ENCODE assay signal across 3 cellular contexts in genomic region chr10:2205406-2205805, GRCh38.
TF ChIP-seq lines count a peak whose summit lies in the region.

No MANE protein-coding gene starts in this region.

TF ChIP-seq in GM23338, 12 proteins besides CTCF, POLR2A, EP300 and RAD21 (continues in another document):
- TF ChIP-seq STAT1 (IDR thresholded peaks at IDR 0.05; ENCODE audit: unreplicated experiment) = no peak
- TF ChIP-seq EZH2 (IDR thresholded peaks at IDR 0.05; ENCODE audit: low read depth, unreplicated experiment) = no peak
- no peak for TF ChIP-seq EZH2phosphoT487 (IDR thresholded peaks at IDR 0.05; ENCODE audit: unreplicated experiment)
- TF ChIP-seq CREB1 (CRISPR knock-in tag; IDR thresholded peaks at IDR 0.05; ENCODE audit: low read depth) = no peak
- TF ChIP-seq ZNF331 (CRISPR knock-in tag; IDR thresholded peaks at IDR 0.05; ENCODE audit: low read depth) = no peak
- no peak for TF ChIP-seq REST (IDR thresholded peaks at IDR 0.05; ENCODE audit: unreplicated experiment)
- no peak for TF ChIP-seq ZNF114 (CRISPR knock-in tag; IDR thresholded peaks at IDR 0.05)
- TF ChIP-seq JUNB (IDR thresholded peaks at IDR 0.05; ENCODE audit: unreplicated experiment) = no peak
- TF ChIP-seq POLR2AphosphoS5 (IDR thresholded peaks at IDR 0.05; ENCODE audit: low read depth) = no peak
- TF ChIP-seq ETS1 (IDR thresholded peaks at IDR 0.05) = no peak
- no peak for TF ChIP-seq NANOG (IDR thresholded peaks at IDR 0.05; ENCODE audit: borderline replicate concordance)

TF ChIP-seq in H1, 55 proteins besides CTCF, POLR2A, EP300 and RAD21 (continues in another document):
- no peak for TF ChIP-seq ASH2L (IDR thresholded peaks at IDR 0.05; ENCODE audit: low read length)
- no peak for TF ChIP-seq CHD2 (IDR thresholded peaks at IDR 0.05; ENCODE audit: low read length)
- TF ChIP-seq CBX5 (IDR thresholded peaks at IDR 0.05; ENCODE audit: low read depth, low read length) = no peak
- no peak for TF ChIP-seq BCL11A (IDR thresholded peaks at IDR 0.05; ENCODE audit: low read depth in 2 of 2, low read length in 2 of 2)
- no peak for TF ChIP-seq HDAC2 (IDR thresholded peaks at IDR 0.05; ENCODE audit: borderline replicate concordance in 1 of 2, low read depth in 2 of 2, low read length in 2 of 2)
- no peak for TF ChIP-seq CHD7 (IDR thresholded peaks at IDR 0.05; ENCODE audit: insufficient replicate concordance, low read length)
- no peak for TF ChIP-seq ATF3 (IDR thresholded peaks at IDR 0.05; ENCODE audit: insufficient read depth, low read depth, low read length)
- TF ChIP-seq JUN (IDR thresholded peaks at IDR 0.05; ENCODE audit: low read depth, low read length) = no peak
- no peak for TF ChIP-seq GTF2F1 (IDR thresholded peaks at IDR 0.05; ENCODE audit: borderline replicate concordance, low read depth, low read length)
- TF ChIP-seq SP4 (IDR thresholded peaks at IDR 0.05; ENCODE audit: low read length) = no peak
- no peak for TF ChIP-seq KDM1A (IDR thresholded peaks at IDR 0.05; ENCODE audit: borderline replicate concordance, low read length)
- no peak for TF ChIP-seq SUZ12 (IDR thresholded peaks at IDR 0.05; ENCODE audit: low read length)
- no peak for TF ChIP-seq RBBP5 (IDR thresholded peaks at IDR 0.05; ENCODE audit: borderline replicate concordance, low read depth, low read length)
- TF ChIP-seq E2F6 (IDR thresholded peaks at IDR 0.05) = no peak
- TF ChIP-seq RFX5 (IDR thresholded peaks at IDR 0.05; ENCODE audit: borderline replicate concordance, low read depth, low read length) = no peak

TF ChIP-seq in neural cell, 6 proteins besides CTCF, POLR2A, EP300 and RAD21:
- peak; percentile 55 for TF ChIP-seq POLR2AphosphoS5 (IDR thresholded peaks at IDR 0.05)
- no peak for TF ChIP-seq TAF1 (IDR thresholded peaks at IDR 0.05; ENCODE audit: low read depth)
- no peak for TF ChIP-seq EZH2 (IDR thresholded peaks at IDR 0.05; ENCODE audit: borderline replicate concordance, insufficient read depth, low read length, poor library complexity, severe bottlenecking)
- TF ChIP-seq MXI1 (conservative IDR thresholded peaks at IDR 0.05; ENCODE audit: poor library complexity, severe bottlenecking) = no peak
- TF ChIP-seq REST (IDR thresholded peaks at IDR 0.05; ENCODE audit: borderline replicate concordance) = no peak
- no peak for TF ChIP-seq SMC3 (conservative IDR thresholded peaks at IDR 0.05; ENCODE audit: poor library complexity)
